22 cellular contexts compared by ENCODE assay signal in the genomic region with DNA sequence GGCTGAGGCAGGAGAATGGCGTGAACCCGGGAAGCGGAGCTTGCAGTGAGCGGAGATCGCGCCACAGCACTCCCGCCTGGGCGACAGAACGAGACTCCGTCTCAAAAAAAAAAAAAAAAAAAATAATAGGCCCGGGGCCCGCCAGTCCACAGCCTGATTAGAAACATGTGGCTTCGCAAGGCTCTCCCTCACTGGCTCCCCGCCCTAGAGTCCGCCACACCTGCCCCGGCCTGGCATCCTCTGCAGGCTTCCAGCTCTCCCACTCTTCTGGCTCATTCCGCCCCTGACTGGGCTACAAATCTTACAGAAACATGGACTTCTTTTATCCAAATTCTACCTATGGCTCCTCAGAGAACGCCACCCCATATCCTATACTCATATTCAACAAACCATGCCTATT. TPM values are rescaled to one million over a fixed set of nuclear protein-coding genes. Genes with fewer than 3 reads are reported as not detected.
DNase-seq lines count a peak whose midpoint lies in the region; ATAC-seq and TF ChIP-seq lines count a peak whose summit lies in the region.
"Had no signal": no experiment of that assay in that cellular context is flagged by ENCODE, and none has a peak within 500 bp of the region (broad histone marks: within the 10 kb centered on the region; RNA-seq: fewer than 3 reads in every experiment).

No MANE protein-coding gene starts in this region.

- peak overlapping the region in 1 of 3 experiments; percentile 25; a peak in 2 of 7 replicates for H3K27ac Mint-ChIP-seq in H9
- H3K27ac Mint-ChIP-seq in endodermal cell, result no peak overlapping the region
- no peak overlapping the region for H3K27ac Mint-ChIP-seq in activated CD4-positive, alpha-beta T cell treated with anti-CD3 and anti-CD28 coated beads, Interleukin-2, amount 10 ng/mL, durations not matched to agents 24 days and 14 days
- H3K27ac Mint-ChIP-seq: B cell; CD4-positive, CD25-positive, alpha-beta regulatory T cell; T-helper 1 cell treated with Interleukin-12 subunit alpha and Interleukin-12 subunit beta and Interleukin-4 antibody, amounts not matched to agents 30 μg/mL and 1 μg/mL, for 36 hours had no signal

- no peak overlapping the region; a peak in 1 of 22 replicates for H3K27ac ChIP-seq in BLaER1 treated with 17β-estradiol and CSF1 and Interleukin-3, amounts not matched to agents 10 nM and 100 nM
- H3K27ac ChIP-seq in H9 (ENCODE audit: insufficient read length, low read depth, low read length) (no peak overlapping the region), endodermal cell (ENCODE audit: low read depth, low read length) (no peak overlapping the region)
- H3K27ac ChIP-seq: GM23248, HL-60, Peyer's patch had no signal

- H3K4me3 Mint-ChIP-seq in H9 (peak overlapping the region in 1 of 2 experiments; percentile 15; a peak in 1 of 5 replicates), endodermal cell (no peak overlapping the region)
- no peak overlapping the region for H3K4me3 Mint-ChIP-seq in activated CD4-positive, alpha-beta T cell treated with anti-CD3 and anti-CD28 coated beads, Interleukin-2, amount 10 ng/mL, durations not matched to agents 24 days and 14 days
- H3K4me3 Mint-ChIP-seq: B cell; CD4-positive, CD25-positive, alpha-beta regulatory T cell; T-helper 1 cell treated with Interleukin-12 subunit alpha and Interleukin-12 subunit beta and Interleukin-4 antibody, amounts not matched to agents 30 μg/mL and 1 μg/mL, for 36 hours had no signal

- ATAC-seq in HG03025 (IDR thresholded peaks at IDR 0.05; ENCODE audit: low FRiP score, unreplicated experiment), result no peak
- ATAC-seq: HCT116 had no signal

- intact Hi-C loops in posterior vena cava (cut with DNase I), result no loop called here
- intact Hi-C loops in activated CD4-positive, alpha-beta T cell treated with anti-CD3 and anti-CD28 coated beads, Interleukin-2, amount 10 ng/mL, durations not matched to agents 24 days and 14 days (cut with micrococcal nuclease), result no loop called here

- TF ChIP-seq CTCF in H9 (conservative IDR thresholded peaks at IDR 0.05), result no peak
- TF ChIP-seq CTCF in endodermal cell (conservative IDR thresholded peaks at IDR 0.05), result no peak

- no peak overlapping the region for H4K8ac ChIP-seq in H9 (replicated peaks; ENCODE audit: insufficient read length, low read depth, low read length)

- H3K4me1 ChIP-seq in BLaER1 treated with 17β-estradiol and CSF1 and Interleukin-3, amounts not matched to agents 10 nM and 100 nM, result peaks cover 20 to 40% (median 37%) of the 10 kb centered on the region in 10 experiments
- H3K4me1 ChIP-seq in H9 (ENCODE audit: insufficient read depth, low read length), result peaks cover 12% of the 10 kb centered on the region
- H3K4me1 ChIP-seq in endodermal cell (ENCODE audit: control insufficient read depth, insufficient read depth, low read length), result no peaks in the 10 kb centered on the region
- H3K4me1 ChIP-seq: Peyer's patch had no signal

- H3K36me3 Mint-ChIP-seq in H9 (ENCODE audit: insufficient read depth in 1 of 3, low read depth in 3 of 3) (peaks cover 0 to 4% (median 0%) of the 10 kb centered on the region in 3 experiments; a peak in 1 of 7 replicates), endodermal cell (ENCODE audit: low read depth) (no peaks in the 10 kb centered on the region)
- H3K36me3 Mint-ChIP-seq in activated CD4-positive, alpha-beta T cell treated with anti-CD3 and anti-CD28 coated beads, Interleukin-2, amount 10 ng/mL, durations not matched to agents 24 days and 14 days (ENCODE audit: low read depth), result no peaks in the 10 kb centered on the region
- H3K36me3 Mint-ChIP-seq: CD4-positive, CD25-positive, alpha-beta regulatory T cell had no signal

- no peaks in the 10 kb centered on the region for H3K27me3 ChIP-seq in BLaER1 treated with 17β-estradiol and CSF1 and Interleukin-3, amounts not matched to agents 10 nM and 100 nM
- no peaks in the 10 kb centered on the region for H3K27me3 ChIP-seq in H9 (ENCODE audit: insufficient read depth, low read length)
- no peaks in the 10 kb centered on the region for H3K27me3 ChIP-seq in endodermal cell (ENCODE audit: control insufficient read depth, insufficient read depth, low read length, poor library complexity, severe bottlenecking)
- H3K27me3 ChIP-seq: Peyer's patch had no signal

- H3K9me3 Mint-ChIP-seq in H9, result no peaks in the 10 kb centered on the region; a peak in 2 of 5 replicates
- H3K9me3 Mint-ChIP-seq in endodermal cell, result no peaks in the 10 kb centered on the region
- no peaks in the 10 kb centered on the region for H3K9me3 Mint-ChIP-seq in activated CD4-positive, alpha-beta T cell treated with anti-CD3 and anti-CD28 coated beads, Interleukin-2, amount 10 ng/mL, durations not matched to agents 24 days and 14 days
- H3K9me3 Mint-ChIP-seq: T-helper 1 cell treated with Interleukin-12 subunit alpha and Interleukin-12 subunit beta and Interleukin-4 antibody, amounts not matched to agents 30 μg/mL and 1 μg/mL, for 36 hours had no signal

- H2AFZ ChIP-seq in H9 (ENCODE audit: low read length), result no peak overlapping the region
- H2AFZ ChIP-seq: GM23248 had no signal

- no peak overlapping the region for H3K4me3 ChIP-seq in BLaER1 treated with 17β-estradiol and CSF1 and Interleukin-3, amounts not matched to agents 10 nM and 100 nM
- no peak overlapping the region for H3K4me3 ChIP-seq in endodermal cell (ENCODE audit: low read length)
- H3K4me3 ChIP-seq: GM23248, Peyer's patch had no signal

- no peak overlapping the region for H4K91ac ChIP-seq in H9 (ENCODE audit: insufficient read length, low read depth, low read length)

- H4K5ac ChIP-seq in H9 (ENCODE audit: insufficient read length, low read depth, low read length), result no peak overlapping the region

- no peaks in the 10 kb centered on the region for H3K23me2 ChIP-seq in H9 (ENCODE audit: insufficient read length, low read depth, low read length, poor library complexity, severe bottlenecking)

- H3K9ac ChIP-seq in BLaER1 treated with 17β-estradiol and CSF1 and Interleukin-3, amounts not matched to agents 10 nM and 100 nM, result no peak overlapping the region
- H3K9ac ChIP-seq in H9 (ENCODE audit: extremely low read depth, insufficient read length, low read length) (no peak overlapping the region), endodermal cell (ENCODE audit: extremely low read depth, low read length, poor library complexity, severe bottlenecking) (no peak overlapping the region)
- H3K9ac ChIP-seq: GM23248 had no signal

- H2BK120ac ChIP-seq in H9 (ENCODE audit: low read depth, low read length, poor library complexity, severe bottlenecking), result no peak overlapping the region

- H3K14ac ChIP-seq in H9 (ENCODE audit: insufficient read depth, low read length), result no peak overlapping the region

- H3K27me3 Mint-ChIP-seq in H9 (ENCODE audit: low read depth) (no peaks in the 10 kb centered on the region; the same call in 1 of the 2 replicates), endodermal cell (ENCODE audit: insufficient read depth) (no peaks in the 10 kb centered on the region)
- H3K27me3 Mint-ChIP-seq in activated CD4-positive, alpha-beta T cell treated with anti-CD3 and anti-CD28 coated beads, Interleukin-2, amount 10 ng/mL, durations not matched to agents 24 days and 14 days, result peaks cover 2% of the 10 kb centered on the region
- H3K27me3 Mint-ChIP-seq: CD4-positive, CD25-positive, alpha-beta regulatory T cell had no signal

- H3K4me1 Mint-ChIP-seq in H9 (peaks cover 37 to 50% of the 10 kb centered on the region in 2 experiments), endodermal cell (peaks cover 19% of the 10 kb centered on the region)
- no peaks in the 10 kb centered on the region for H3K4me1 Mint-ChIP-seq in activated CD4-positive, alpha-beta T cell treated with anti-CD3 and anti-CD28 coated beads, Interleukin-2, amount 10 ng/mL, durations not matched to agents 24 days and 14 days
- H3K4me1 Mint-ChIP-seq: B cell; CD4-positive, CD25-positive, alpha-beta regulatory T cell had no signal

- H3K36me3 ChIP-seq in BLaER1 treated with 17β-estradiol and CSF1 and Interleukin-3, amounts not matched to agents 10 nM and 100 nM, result peaks cover 0 to 36% (median 0%) of the 10 kb centered on the region in 11 experiments; a peak in 4 of 22 replicates
- no peaks in the 10 kb centered on the region for H3K36me3 ChIP-seq in endodermal cell (ENCODE audit: control insufficient read depth, insufficient read depth, low read length)
- H3K36me3 ChIP-seq: Peyer's patch had no signal

- peaks cover 0 to 69% (median 0%) of the 10 kb centered on the region in 11 experiments; a peak in 5 of 22 replicates for H4K20me1 ChIP-seq in BLaER1 treated with 17β-estradiol and CSF1 and Interleukin-3, amounts not matched to agents 10 nM and 100 nM
- H4K20me1 ChIP-seq in H9 (ENCODE audit: control insufficient read depth, insufficient read depth, insufficient read length), result peaks cover 3% of the 10 kb centered on the region

- no peak overlapping the region for H2BK5ac ChIP-seq in H9 (ENCODE audit: insufficient read length, low read length)

- H2BK15ac ChIP-seq in H9 (ENCODE audit: low read depth, low read length), result no peak overlapping the region

- H3K18ac ChIP-seq in H9 (ENCODE audit: insufficient read length, low read depth, low read length), result peak overlapping the region; percentile 61

- no peak overlapping the region for H3K4ac ChIP-seq in H9 (ENCODE audit: low read depth, low read length)

- H3K4me2 ChIP-seq in BLaER1 treated with 17β-estradiol and CSF1 and Interleukin-3, amounts not matched to agents 10 nM and 100 nM, result peak overlapping the region in 8 of 11 experiments; percentile 10 to 38 (median 21); a peak in 10 of 22 replicates
- peak overlapping the region; percentile 13 for H3K4me2 ChIP-seq in H9 (ENCODE audit: insufficient read depth, insufficient read length, low read length)

- no peak overlapping the region for H3K23ac ChIP-seq in H9 (ENCODE audit: insufficient read length, low read depth, low read length)

- H3K9me3 ChIP-seq in BLaER1 treated with 17β-estradiol and CSF1 and Interleukin-3, amounts not matched to agents 10 nM and 100 nM (replicated peaks in 1 of 11), result peaks cover 0 to 3% (median 0%) of the 10 kb centered on the region in 11 experiments; a peak in 3 of 22 replicates
- H3K9me3 ChIP-seq in H9 (ENCODE audit: control insufficient read depth, low read depth, low read length) (no peaks in the 10 kb centered on the region), endodermal cell (ENCODE audit: control insufficient read depth, low read length) (no peaks in the 10 kb centered on the region)
- H3K9me3 ChIP-seq: Peyer's patch had no signal

- H2BK12ac ChIP-seq in H9 (ENCODE audit: insufficient read length, low read depth, low read length), result no peak overlapping the region

- no peak overlapping the region for H3T11ph ChIP-seq in H9 (ENCODE audit: low read length)

- no peak overlapping the region for H3K56ac ChIP-seq in H9 (ENCODE audit: insufficient read length, low read depth, low read length)

- no peak overlapping the region for H2BK20ac ChIP-seq in H9 (ENCODE audit: low read depth, low read length, poor library complexity, severe bottlenecking)

- H3K79me1 ChIP-seq in H9 (ENCODE audit: insufficient read depth, low read depth, low read length, poor library complexity, severe bottlenecking), result peaks cover 4% of the 10 kb centered on the region

- WGBS in H9 (ENCODE audit: extremely low coverage, insufficient read length, low lambda C conversion rate), result no CpG with 5 or more reads among the region's 18 CpGs
- 91 to 96% methylated on average over 6 to 18 of the region's 18 CpGs for WGBS in endodermal cell (ENCODE audit: insufficient coverage in 1 of 2, insufficient read length in 1 of 2), 2 experiments

- H2AK5ac ChIP-seq in H9 (ENCODE audit: insufficient read length, low read length), result no peak overlapping the region

- DNase-seq in H9, result no peak
- peak; percentile 40 for DNase-seq in endodermal cell
- DNase-seq in posterior vena cava (ENCODE audit: low spot score), result peak; percentile 14
- no peak for DNase-seq in activated CD4-positive, alpha-beta T cell treated with anti-CD3 and anti-CD28 coated beads, Interleukin-2, amount 10 ng/mL, durations not matched to agents 24 days and 14 days
- no peak for DNase-seq in AG20443 (ENCODE audit: low spot score)
- DNase-seq: CD4-positive, CD25-positive, alpha-beta regulatory T cell; GM23248; NCI-H1092; NCI-H1417 treated with DMSO at 0.1 percent for 48 hours; NCI-H187; NCI-H446 treated with DMSO at 0.1 percent for 48 hours; NCI-H526 treated with DMSO at 0.1 percent for 48 hours; Peyer's patch; SHP77 treated with DMSO at 0.1 percent for 48 hours; SW 1271 had no signal

- peaks cover 2% of the 10 kb centered on the region; the same call in 1 of the 2 replicates for H3K79me2 ChIP-seq in H9 (ENCODE audit: insufficient read depth, low read length)

RNA-seq across cellular contexts. Expression of gene PGBD5, which starts 32.4 kb away (rescaled TPM):
- total RNA-seq in H9 (2021) (19.0 and 19.1 TPM in 2 replicates), endodermal cell (1 to 10 TPM; 1.3 to 4.6 TPM), posterior vena cava (under 1 TPM; 0.43 to 0.56 TPM)
- 5.8 TPM for polyA plus RNA-seq in endodermal cell (2013, experiment 1 of 2)
- 4.1 TPM for polyA plus RNA-seq in endodermal cell (2013, experiment 2 of 2)
- 0.09 TPM in 1 of 2 replicates, not detected in the other for total RNA-seq in activated CD4-positive, alpha-beta T cell treated with anti-CD3 and anti-CD28 coated beads, Interleukin-2, amount 10 ng/mL, durations not matched to agents 24 days and 14 days
- total RNA-seq: B cell; CD4-positive, CD25-positive, alpha-beta regulatory T cell; OCI-LY7 had no signal
- polyA plus RNA-seq: CD4-positive, CD25-positive, alpha-beta regulatory T cell had no signal

Comparison
In these comparisons a context has a peak if more than half of its experiments do, and no peak if none do; other contexts are left out.
1. DNase-seq: peak in endodermal cell (single experiment) and posterior vena cava (single experiment); none in H9 (single experiment), activated CD4-positive, alpha-beta T cell treated with anti-CD3 and anti-CD28 coated beads, Interleukin-2, amount 10 ng/mL, durations not matched to agents 24 days and 14 days (single experiment) and AG20443 (single experiment).